Comparison of ENCODE assay signal across 8 cellular contexts in genomic region chr5:78984611-78985406, GRCh38. TPM values are rescaled to one million over a fixed set of nuclear protein-coding genes. Genes with fewer than 3 reads are reported as not detected.
DNase-seq lines count a peak whose midpoint lies in the region; ATAC-seq and TF ChIP-seq lines count a peak whose summit lies in the region.

Gene ARSB, minus strand, starts transcription at chr5:78985310. Its CDS starts 62 bp downstream, at chr5:78985248.

- H3K4me2 ChIP-seq in DOHH2 (ENCODE audit: low read length) (peak within 1 kb of the TSS; percentile 90), GM23248 (ENCODE audit: unreplicated experiment) (peak within 1 kb of the TSS; percentile 86)

- H3K79me2 ChIP-seq in DOHH2 (ENCODE audit: control insufficient read depth, low read length) = peaks cover 7% of the 10 kb centered on the region
- H3K79me2 ChIP-seq in GM23248 (ENCODE audit: insufficient read depth) = peaks cover 17% of the 10 kb centered on the region; the same call in 1 of the 2 replicates

- H3K4me3 Mint-ChIP-seq in activated T-helper 17 cell treated with anti-CD3 and anti-CD28 coated beads, Interleukin-2, amount 50 U/mL, for 72 hours = peak within 1 kb of the TSS; percentile 92
- H3K4me3 Mint-ChIP-seq in natural killer cell = peak within 1 kb of the TSS; percentile 97

- H3K9ac ChIP-seq in GM23248 = peak within 1 kb of the TSS; percentile 77

- no peaks in the 10 kb centered on the region for H3K9me3 ChIP-seq in DOHH2 (ENCODE audit: control insufficient read depth, insufficient read depth, low read length)
- H3K9me3 ChIP-seq in GM23248 (ENCODE audit: low read depth) = no peaks in the 10 kb centered on the region

- H4K20me1 ChIP-seq in DOHH2 (ENCODE audit: control insufficient read depth, insufficient read depth, low read depth, low read length) (no peaks in the 10 kb centered on the region), GM23248 (ENCODE audit: insufficient read depth) (no peaks in the 10 kb centered on the region)

- peak within 1 kb of the TSS; percentile 83 for H3K4me3 ChIP-seq in DOHH2 (ENCODE audit: low read length)
- H3K4me3 ChIP-seq in GM23248 = peak within 1 kb of the TSS; percentile 80
- H3K4me3 ChIP-seq in fibroblast of mammary gland (ENCODE audit: control insufficient read depth, low read depth, low read length) = peak within 1 kb of the TSS; percentile 61

- H3K4me1 Mint-ChIP-seq in activated T-helper 17 cell treated with anti-CD3 and anti-CD28 coated beads, Interleukin-2, amount 50 U/mL, for 72 hours = peaks cover 21% of the 10 kb centered on the region
- peaks cover 25% of the 10 kb centered on the region in 2 donors for H3K4me1 Mint-ChIP-seq in natural killer cell

- H2AFZ ChIP-seq in GM23248 = peak within 1 kb of the TSS; percentile 94

- in situ Hi-C loops in GM23248 (cut with MboI) = no loop called here

- TF ChIP-seq CTCF in DOHH2 (IDR thresholded peaks at IDR 0.05; ENCODE audit: low read depth, low read length, poor library complexity, severe bottlenecking) (peak; percentile 1), fibroblast of mammary gland (conservative IDR thresholded peaks at IDR 0.05; ENCODE audit: control insufficient read depth, insufficient read depth, low read depth, low read length) (peak; percentile 32), natural killer cell (IDR thresholded peaks at IDR 0.05) (no peak)

- H3K4me1 ChIP-seq in DOHH2 (ENCODE audit: control insufficient read depth, low read length) (peaks cover 43% of the 10 kb centered on the region), GM23248 (ENCODE audit: insufficient read depth) (peaks cover 12% of the 10 kb centered on the region; the same call in 1 of the 2 replicates)

- H3K27me3 ChIP-seq in DOHH2 (ENCODE audit: control insufficient read depth, low read length) (peaks cover 7% of the 10 kb centered on the region; the same call in 1 of the 2 replicates), GM23248 (replicated peaks; ENCODE audit: insufficient read depth) (no peaks in the 10 kb centered on the region)

- H3K27ac ChIP-seq in DOHH2 (ENCODE audit: low read depth, low read length) (peak within 1 kb of the TSS; percentile 70), GM23248 (peak within 1 kb of the TSS; percentile 72)

- H3F3A ChIP-seq in DOHH2 (ENCODE audit: control insufficient read depth, insufficient read depth) = peaks cover 25% of the 10 kb centered on the region
- peaks cover 28% of the 10 kb centered on the region for H3F3A ChIP-seq in GM23248 (ENCODE audit: insufficient read depth)

- peak within 1 kb of the TSS; percentile 97 for H3K27ac Mint-ChIP-seq in activated T-helper 17 cell treated with anti-CD3 and anti-CD28 coated beads, Interleukin-2, amount 50 U/mL, for 72 hours
- peak within 1 kb of the TSS; percentile 94 to 95 for H3K27ac Mint-ChIP-seq in natural killer cell

- intact Hi-C loops in natural killer cell (cut with micrococcal nuclease) = loop anchor here (5.0 to 10.0 kb wide), 4 partner anchors 147 to 690 kb away; partner anchors contain the start of genes AP3B1, JMY and SCAMP1

- WGBS in GM23248 (ENCODE audit: low coverage in 1 of 2, low lambda C conversion rate in 2 of 2, missing lambda C conversion rate in 2 of 2), 2 experiments = 1 to 2% methylated on average over 51 to 66 of the region's 112 CpGs

- peak; percentile 64 for ATAC-seq in activated T-helper 17 cell treated with anti-CD3 and anti-CD28 coated beads, Interleukin-2, amount 50 U/mL, for 72 hours (replicated peaks)
- peak; percentile 70 to 79 (median 76) for ATAC-seq in natural killer cell
- peak; percentile 62 for ATAC-seq in stimulated activated naive CD8-positive, alpha-beta T cell treated with anti-CD3 and anti-CD28 coated beads, Interleukin-15, Interleukin-2, amounts not matched to agents 100 U/mL and 50 U/mL, for 24 hours

- H3K36me3 Mint-ChIP-seq in activated T-helper 17 cell treated with anti-CD3 and anti-CD28 coated beads, Interleukin-2, amount 50 U/mL, for 72 hours (ENCODE audit: low read depth) = no peaks in the 10 kb centered on the region
- H3K36me3 Mint-ChIP-seq in natural killer cell = no peaks in the 10 kb centered on the region

- no peaks in the 10 kb centered on the region for H3K9me3 Mint-ChIP-seq in activated T-helper 17 cell treated with anti-CD3 and anti-CD28 coated beads, Interleukin-2, amount 50 U/mL, for 72 hours
- H3K9me3 Mint-ChIP-seq in natural killer cell = no peaks in the 10 kb centered on the region

- no peaks in the 10 kb centered on the region for H3K27me3 Mint-ChIP-seq in activated T-helper 17 cell treated with anti-CD3 and anti-CD28 coated beads, Interleukin-2, amount 50 U/mL, for 72 hours
- no peaks in the 10 kb centered on the region for H3K27me3 Mint-ChIP-seq in natural killer cell (ENCODE audit: low read depth in 2 of 2)

- H3K9me2 ChIP-seq in DOHH2 (replicated peaks; ENCODE audit: control insufficient read depth, low read length) = no peaks in the 10 kb centered on the region
- no peaks in the 10 kb centered on the region for H3K9me2 ChIP-seq in GM23248 (ENCODE audit: insufficient read depth)

- peak; percentile 94 for DNase-seq in GM23248
- peak; percentile 75 to 79 for DNase-seq in Kasumi-1 (lab: John Stamatoyannopoulos, UW)
- DNase-seq in RPMI7951 (ENCODE audit: low read depth) = peak; percentile 82
- DNase-seq in fibroblast of mammary gland (ENCODE audit: low read depth) = peak; percentile 69
- DNase-seq in natural killer cell = peak; percentile 76
- DNase-seq in stimulated activated naive CD8-positive, alpha-beta T cell treated with anti-CD3 and anti-CD28 coated beads, Interleukin-15, Interleukin-2, amounts not matched to agents 100 U/mL and 50 U/mL, for 24 hours = peak; percentile 86

- H3K36me3 ChIP-seq in DOHH2 (ENCODE audit: control insufficient read depth, low read length) (no peaks in the 10 kb centered on the region), GM23248 (ENCODE audit: low read depth) (no peaks in the 10 kb centered on the region)

RNA-seq across cellular contexts. Expression of gene ARSB, which starts in this region (rescaled TPM):
- 35.3 and 43.7 TPM in 2 replicates for total RNA-seq in GM23248 (2014; rRNA removed; shearing (Covaris generic))
- polyA plus RNA-seq in GM23248 (2016; fragmentation: Nextera tagmentation; extraction: Ambion mirVana) = 30.1 and 30.5 TPM in 2 replicates
- total RNA-seq in RPMI7951 (2014; rRNA removed; shearing (Covaris generic)) = 18.5 and 19.3 TPM in 2 replicates
- 10 to 100 TPM in 1 of 2 donors, 1 to 10 TPM in 1; 6.2 to 21.9 TPM for total RNA-seq in activated T-helper 17 cell treated with anti-CD3 and anti-CD28 coated beads, Interleukin-2, amount 50 U/mL, for 72 hours
- 10 to 100 TPM in 1 of 3 donors, 1 to 10 TPM in 2; 8.6 to 12.8 (median 8.9) TPM for total RNA-seq in natural killer cell

Comparison
In these comparisons a context has a peak if more than half of its experiments do, and no peak if none do; other contexts are left out.
1. Peak in every context shown above with its lines: DNase-seq, ATAC-seq, H3K4me3 ChIP-seq and H3K27ac ChIP-seq.